In genomic region chr7:101124376-101125056, GRCh38 we compare ENCODE assay signal across 10 cellular contexts. TPM values are rescaled to one million over a fixed set of nuclear protein-coding genes. Genes with fewer than 3 reads are reported as not detected.
DNase-seq lines count a peak whose midpoint lies in the region; ATAC-seq and TF ChIP-seq lines count a peak whose summit lies in the region.
"Had no signal": no experiment of that assay in that cellular context is flagged by ENCODE, and none has a peak within 500 bp of the region (broad histone marks: within the 10 kb centered on the region; RNA-seq: fewer than 3 reads in every experiment).

No MANE protein-coding gene starts in this region.

- WGBS in stomach, 5 donors = 23 to 47% (median 29%) methylated on average over 7 of the region's 7 CpGs

- no peaks in the 10 kb centered on the region for H3K27me3 ChIP-seq in RWPE2 (ENCODE audit: insufficient read depth, poor library complexity, severe bottlenecking)
- H3K27me3 ChIP-seq in stomach = peaks cover 0 to 29% (median 0%) of the 10 kb centered on the region in 3 donors

- no peaks in the 10 kb centered on the region for H3K36me3 Mint-ChIP-seq in T-helper 1 cell treated with Interleukin-12 subunit alpha and Interleukin-12 subunit beta and Interleukin-4 antibody, amounts not matched to agents 30 μg/mL and 1 μg/mL, for 36 hours (ENCODE audit: low read depth)

- TF ChIP-seq EP300 in stomach (IDR thresholded peaks at IDR 0.05) = no peak

- H3K27me3 Mint-ChIP-seq in T-helper 1 cell treated with Interleukin-12 subunit alpha and Interleukin-12 subunit beta and Interleukin-4 antibody, amounts not matched to agents 30 μg/mL and 1 μg/mL, for 36 hours (ENCODE audit: low read depth) = peaks cover 56% of the 10 kb centered on the region

- TF ChIP-seq POLR2A in stomach (IDR thresholded peaks at IDR 0.05) = no peak

- H3K4me3 Mint-ChIP-seq in T-helper 1 cell treated with Interleukin-12 subunit alpha and Interleukin-12 subunit beta and Interleukin-4 antibody, amounts not matched to agents 30 μg/mL and 1 μg/mL, for 36 hours = peak overlapping the region; percentile 48

- peaks cover 33% of the 10 kb centered on the region for H3K4me1 Mint-ChIP-seq in T-helper 1 cell treated with Interleukin-12 subunit alpha and Interleukin-12 subunit beta and Interleukin-4 antibody, amounts not matched to agents 30 μg/mL and 1 μg/mL, for 36 hours (ENCODE audit: low read depth)

- H3K4me1 ChIP-seq in RWPE2 (ENCODE audit: insufficient read depth, poor library complexity, severe bottlenecking) = peaks cover 36% of the 10 kb centered on the region
- peaks cover 30 to 55% (median 35%) of the 10 kb centered on the region in 4 donors for H3K4me1 ChIP-seq in stomach

- H3K27ac ChIP-seq in RWPE2 (ENCODE audit: poor library complexity, severe bottlenecking) = peak overlapping the region; percentile 90
- peak overlapping the region in 4 of 5 donors; percentile 54 to 81 (median 58) for H3K27ac ChIP-seq in stomach
- H3K27ac ChIP-seq: C4-2B had no signal

- intact Hi-C loops in stomach (cut with DNase I; ENCODE audit: low total_unique reads) = no loop called here

- H3K4me3 ChIP-seq in RWPE2 (ENCODE audit: severe bottlenecking) (no peak overlapping the region), stomach (no peak overlapping the region)

- H3K27ac Mint-ChIP-seq in T-helper 1 cell treated with Interleukin-12 subunit alpha and Interleukin-12 subunit beta and Interleukin-4 antibody, amounts not matched to agents 30 μg/mL and 1 μg/mL, for 36 hours = peak overlapping the region; percentile 59

- TF ChIP-seq CTCF in RWPE2 (IDR thresholded peaks at IDR 0.05; ENCODE audit: poor library complexity, severe bottlenecking) (no peak), stomach (IDR thresholded peaks at IDR 0.05) (no peak)

- DNase-seq in T-helper 1 cell = no peak
- no peak for DNase-seq in RWPE2 (ENCODE audit: low spot score)
- DNase-seq in fibroblast of peridontal ligament (ENCODE audit: extremely low read depth) = peak; percentile 91
- DNase-seq in stomach = no peak
- no peak for DNase-seq in activated CD8-positive, alpha-beta memory T cell treated with anti-CD3 and anti-CD28 coated beads, Interleukin-2, amount 50 U/mL, for 48 hours

- ATAC-seq in RWPE2 (ENCODE audit: low read depth) (no peak), GM19455 (IDR thresholded peaks at IDR 0.05; ENCODE audit: unreplicated experiment) (no peak), GM21423 (IDR thresholded peaks at IDR 0.05; ENCODE audit: unreplicated experiment) (no peak)

- H3K36me3 ChIP-seq in RWPE2 (ENCODE audit: low read depth) = peaks cover 19% of the 10 kb centered on the region
- no peaks in the 10 kb centered on the region for H3K36me3 ChIP-seq in stomach

- no peaks in the 10 kb centered on the region for H3K9me3 ChIP-seq in RWPE2 (ENCODE audit: severe bottlenecking)
- no peaks in the 10 kb centered on the region for H3K9me3 ChIP-seq in stomach

- H3K9me3 Mint-ChIP-seq in T-helper 1 cell treated with Interleukin-12 subunit alpha and Interleukin-12 subunit beta and Interleukin-4 antibody, amounts not matched to agents 30 μg/mL and 1 μg/mL, for 36 hours = no peaks in the 10 kb centered on the region

RNA-seq across cellular contexts. Expression of gene SERPINE1, which starts 2.4 kb away (rescaled TPM):
- 10 to 100 TPM in 2 of 5 donors, 1 to 10 TPM in 2, under 1 TPM in 1; 0.58 to 25.0 (median 8.4) TPM for total RNA-seq in stomach
- polyA plus RNA-seq in stomach = 10 to 100 TPM in 1 of 3 donors, 1 to 10 TPM in 2; 3.2 to 13.6 (median 4.1) TPM

RNA-seq across cellular contexts. Expression of gene AP1S1, which starts 29.8 kb away (rescaled TPM):
- 10 to 100 TPM in 3 of 5 donors, 1 to 10 TPM in 1, not detected in 1; 2.7 to 54.9 (median 17.6) TPM for total RNA-seq in stomach
- 10 to 100 TPM; 34.7 to 71.2 (median 62.3) TPM for polyA plus RNA-seq in stomach

RNA-seq across cellular contexts. Expression of gene TRIM56, which starts 39.2 kb away (rescaled TPM):
- 10 to 100 TPM; 13.6 to 41.1 (median 24.6) TPM for total RNA-seq in stomach
- 1 to 10 TPM; 7.5 to 9.8 (median 8.3) TPM for polyA plus RNA-seq in stomach

RNA-seq across cellular contexts. Expression of gene VGF, which starts 40.9 kb away (rescaled TPM):
- total RNA-seq in stomach = 1 to 10 TPM in 1 of 5 donors, under 1 TPM in 1, not detected in 3; 0.55 to 5.8 TPM
- polyA plus RNA-seq in stomach = under 1 TPM in 2 of 3 donors, not detected in 1; 0.15 to 0.75 TPM

RNA-seq across cellular contexts. Expression of gene NAT16, which starts 55.6 kb away (rescaled TPM):
- not detected for total RNA-seq in stomach
- under 1 TPM in 1 of 3 donors, not detected in 2; 0.05 TPM for polyA plus RNA-seq in stomach
- polyA plus RNA-seq: thymus had no signal
